In genomic region chr1:154954541-154954940, GRCh38 we compare ENCODE assay signal across 8 cellular contexts. TPM values are rescaled to one million over a fixed set of nuclear protein-coding genes. Genes with fewer than 3 reads are reported as not detected.
DNase-seq lines count a peak whose midpoint lies in the region; ATAC-seq lines count a peak whose summit lies in the region.

No MANE protein-coding gene starts in this region.

- DNase-seq in T-helper 2 cell treated with Interferon-gamma antibody and Interleukin-4, amounts not matched to agents 5 μg/mL and 100 μg/mL, for 36 hours (ENCODE audit: low spot score) = no peak
- no peak for DNase-seq in T-helper 2 cell
- DNase-seq in activated CD4-positive, alpha-beta memory T cell treated with anti-CD3 and anti-CD28 coated beads for 36 hours = no peak
- DNase-seq in SIG-M5 treated with dmso at 0.1 percent for 504 hours (lab: John Stamatoyannopoulos, UW; ENCODE audit: unreplicated experiment) = no peak
- DNase-seq in NCI-H2227 (lab: John Stamatoyannopoulos, UW; ENCODE audit: unreplicated experiment) = no peak
- DNase-seq in SIG-M5 (lab: John Stamatoyannopoulos, UW) = no peak

- peak overlapping the region; percentile 98 for H3K4me3 Mint-ChIP-seq in T-helper 2 cell treated with Interferon-gamma antibody and Interleukin-4, amounts not matched to agents 5 μg/mL and 100 μg/mL, for 36 hours
- peak overlapping the region; percentile 92 for H3K4me3 Mint-ChIP-seq in activated CD4-positive, alpha-beta memory T cell treated with anti-CD3 and anti-CD28 coated beads for 36 hours
- peak overlapping the region; percentile 92 for H3K4me3 Mint-ChIP-seq in stimulated activated memory B cell treated with anti-CD40 and anti-IgM and Interleukin-4, amounts not matched to agents 10 μg/mL and 1 μg/mL and 100 μg/mL, for 72 hours

- H3K4me3 ChIP-seq in iPS-20b (ENCODE audit: low read length) = peak overlapping the region; percentile 82; the same call in 1 of the 2 replicates

- H3K4me1 Mint-ChIP-seq in T-helper 2 cell treated with Interferon-gamma antibody and Interleukin-4, amounts not matched to agents 5 μg/mL and 100 μg/mL, for 36 hours (ENCODE audit: low read depth) = peaks cover 65% of the 10 kb centered on the region
- peaks cover 76% of the 10 kb centered on the region for H3K4me1 Mint-ChIP-seq in activated CD4-positive, alpha-beta memory T cell treated with anti-CD3 and anti-CD28 coated beads for 36 hours (ENCODE audit: low read depth)
- peaks cover 72% of the 10 kb centered on the region for H3K4me1 Mint-ChIP-seq in stimulated activated memory B cell treated with anti-CD40 and anti-IgM and Interleukin-4, amounts not matched to agents 10 μg/mL and 1 μg/mL and 100 μg/mL, for 72 hours

- peaks cover 35% of the 10 kb centered on the region for H3K36me3 Mint-ChIP-seq in T-helper 2 cell treated with Interferon-gamma antibody and Interleukin-4, amounts not matched to agents 5 μg/mL and 100 μg/mL, for 36 hours (ENCODE audit: low read depth)
- H3K36me3 Mint-ChIP-seq in activated CD4-positive, alpha-beta memory T cell treated with anti-CD3 and anti-CD28 coated beads for 36 hours = peaks cover 12% of the 10 kb centered on the region
- peaks cover 15% of the 10 kb centered on the region for H3K36me3 Mint-ChIP-seq in stimulated activated memory B cell treated with anti-CD40 and anti-IgM and Interleukin-4, amounts not matched to agents 10 μg/mL and 1 μg/mL and 100 μg/mL, for 72 hours

- POLR2A ChIA-PET in activated CD4-positive, alpha-beta memory T cell treated with anti-CD3 and anti-CD28 coated beads for 36 hours (lab: Charles Lee) = interaction anchor here (0.6 to 3.7 kb wide), 8 partner anchors 10 to 96 kb away, joined by 3 to 23 read pairs (median 6); partner anchors contain the start of genes ADAM15, CKS1B, FLAD1 and PMVK

- no peaks in the 10 kb centered on the region for H3K27me3 Mint-ChIP-seq in T-helper 2 cell treated with Interferon-gamma antibody and Interleukin-4, amounts not matched to agents 5 μg/mL and 100 μg/mL, for 36 hours (ENCODE audit: low read depth)
- H3K27me3 Mint-ChIP-seq in activated CD4-positive, alpha-beta memory T cell treated with anti-CD3 and anti-CD28 coated beads for 36 hours = no peaks in the 10 kb centered on the region
- H3K27me3 Mint-ChIP-seq in stimulated activated memory B cell treated with anti-CD40 and anti-IgM and Interleukin-4, amounts not matched to agents 10 μg/mL and 1 μg/mL and 100 μg/mL, for 72 hours = no peaks in the 10 kb centered on the region

- peak overlapping the region; percentile 99 for H3K27ac Mint-ChIP-seq in T-helper 2 cell treated with Interferon-gamma antibody and Interleukin-4, amounts not matched to agents 5 μg/mL and 100 μg/mL, for 36 hours
- H3K27ac Mint-ChIP-seq in activated CD4-positive, alpha-beta memory T cell treated with anti-CD3 and anti-CD28 coated beads for 36 hours = peak overlapping the region; percentile 97
- H3K27ac Mint-ChIP-seq in stimulated activated memory B cell treated with anti-CD40 and anti-IgM and Interleukin-4, amounts not matched to agents 10 μg/mL and 1 μg/mL and 100 μg/mL, for 72 hours = peak overlapping the region; percentile 91

- H3K36me3 ChIP-seq in iPS-20b (ENCODE audit: insufficient read depth, low read depth, low read length) = peaks cover 14% of the 10 kb centered on the region; the same call in 1 of the 2 replicates

- H3K9me3 Mint-ChIP-seq in T-helper 2 cell treated with Interferon-gamma antibody and Interleukin-4, amounts not matched to agents 5 μg/mL and 100 μg/mL, for 36 hours = no peaks in the 10 kb centered on the region
- no peaks in the 10 kb centered on the region for H3K9me3 Mint-ChIP-seq in activated CD4-positive, alpha-beta memory T cell treated with anti-CD3 and anti-CD28 coated beads for 36 hours
- H3K9me3 Mint-ChIP-seq in stimulated activated memory B cell treated with anti-CD40 and anti-IgM and Interleukin-4, amounts not matched to agents 10 μg/mL and 1 μg/mL and 100 μg/mL, for 72 hours = no peaks in the 10 kb centered on the region

- CTCF ChIA-PET in activated CD4-positive, alpha-beta memory T cell treated with anti-CD3 and anti-CD28 coated beads for 36 hours (lab: Charles Lee) = interaction anchor here (1.0 to 5.3 kb wide), 11 partner anchors 15 to 107 kb away, joined by 3 to 38 read pairs (median 8); partner anchors contain the start of genes ADAM15, FLAD1 and PMVK

- ATAC-seq in stimulated activated memory B cell treated with anti-CD40 and anti-IgM and Interleukin-4, amounts not matched to agents 10 μg/mL and 1 μg/mL and 100 μg/mL, for 72 hours = no peak

- H3K9me3 ChIP-seq in iPS-20b (ENCODE audit: insufficient read depth, low read depth, low read length) = no peaks in the 10 kb centered on the region

- H3K27me3 ChIP-seq in iPS-20b (ENCODE audit: insufficient read depth, low read length) = no peaks in the 10 kb centered on the region

- H3K9ac ChIP-seq in iPS-20b (ENCODE audit: low read depth, low read length) = peak overlapping the region; percentile 82; the same call in 1 of the 2 replicates

- H3K27ac ChIP-seq in iPS-20b (ENCODE audit: low read length) = no peak overlapping the region

- peaks cover 18% of the 10 kb centered on the region for H3K4me1 ChIP-seq in iPS-20b (ENCODE audit: insufficient read depth, low read length)

- intact Hi-C loops in activated CD4-positive, alpha-beta memory T cell treated with anti-CD3 and anti-CD28 coated beads for 36 hours (cut with micrococcal nuclease) = no loop called here

RNA-seq across cellular contexts. Expression of gene PBXIP1, which starts 1.4 kb away (rescaled TPM):
- total RNA-seq in activated CD4-positive, alpha-beta memory T cell treated with anti-CD3 and anti-CD28 coated beads for 36 hours = 10 to 100 TPM; 55.9 to 57.3 TPM

RNA-seq across cellular contexts. Expression of gene PYGO2, which starts 7.0 kb away (rescaled TPM):
- total RNA-seq in activated CD4-positive, alpha-beta memory T cell treated with anti-CD3 and anti-CD28 coated beads for 36 hours = 10 to 100 TPM; 31.5 to 32.4 TPM

RNA-seq across cellular contexts. Expression of gene SHC1, which starts 16.0 kb away (rescaled TPM):
- 10 to 100 TPM; 43.4 to 46.5 TPM for total RNA-seq in activated CD4-positive, alpha-beta memory T cell treated with anti-CD3 and anti-CD28 coated beads for 36 hours

RNA-seq across cellular contexts. Expression of gene PMVK, which starts 18.0 kb away (rescaled TPM):
- 10 to 100 TPM; 51.2 to 54.0 TPM for total RNA-seq in activated CD4-positive, alpha-beta memory T cell treated with anti-CD3 and anti-CD28 coated beads for 36 hours

RNA-seq across cellular contexts. Expression of gene CKS1B, which starts 19.9 kb away (rescaled TPM):
- total RNA-seq in activated CD4-positive, alpha-beta memory T cell treated with anti-CD3 and anti-CD28 coated beads for 36 hours = 100 to 1,000 TPM; 197 to 205 TPM
